Comparison of ENCODE assay signal across 18 cellular contexts in genomic region chr3:181723568-181724431, GRCh38. TPM values are rescaled to one million over a fixed set of nuclear protein-coding genes. Genes with fewer than 3 reads are reported as not detected.
DNase-seq lines count a peak whose midpoint lies in the region; ATAC-seq and TF ChIP-seq lines count a peak whose summit lies in the region.
"Had no signal": no experiment of that assay in that cellular context is flagged by ENCODE, and none has a peak within 500 bp of the region (broad histone marks: within the 10 kb centered on the region; RNA-seq: fewer than 3 reads in every experiment).

No MANE protein-coding gene starts in this region.

- H3K4me1 Mint-ChIP-seq in T-helper 17 cell = no peaks in the 10 kb centered on the region
- H3K4me1 Mint-ChIP-seq in neural crest cell = peaks cover 95% of the 10 kb centered on the region
- peaks cover 17% of the 10 kb centered on the region for H3K4me1 Mint-ChIP-seq in CD14-positive monocyte

- WGBS in right cardiac atrium = 12% methylated on average over 44 of the region's 44 CpGs

- no peaks in the 10 kb centered on the region for H3K9me3 Mint-ChIP-seq in neural crest cell
- peaks cover 0 to 69% (median 46%) of the 10 kb centered on the region in 7 donors for H3K9me3 Mint-ChIP-seq in CD14-positive monocyte

- H3K4me3 ChIP-seq in GM06990 (replicated peaks; ENCODE audit: low read depth, low read length) (no peak overlapping the region), right cardiac atrium (ENCODE audit: low read length) (no peak overlapping the region)
- H3K4me3 ChIP-seq: BLaER1 treated with 17β-estradiol and CSF1 and Interleukin-3, amounts not matched to agents 10 nM and 100 nM had no signal

- H3K4me3 Mint-ChIP-seq in T-helper 17 cell (peak overlapping the region; percentile 4), neural crest cell (peak overlapping the region; percentile 79), CD14-positive monocyte (peak overlapping the region in 1 of 2 donors; percentile 73)

- peaks cover 4% of the 10 kb centered on the region for H3K4me1 ChIP-seq in right cardiac atrium (ENCODE audit: control insufficient read depth, insufficient read depth, low read length)
- H3K4me1 ChIP-seq: BLaER1 treated with 17β-estradiol and CSF1 and Interleukin-3, amounts not matched to agents 10 nM and 100 nM; parathyroid adenoma had no signal

- ATAC-seq in T-helper 17 cell (no peak), GM18519 (IDR thresholded peaks at IDR 0.05; ENCODE audit: low FRiP score, unreplicated experiment) (no peak), right cardiac atrium (no peak)
- ATAC-seq: left cardiac atrium, Right ventricle myocardium inferior had no signal

- H3K36me3 ChIP-seq in GM06990 (ENCODE audit: control insufficient read depth, insufficient read depth, low read length) = no peaks in the 10 kb centered on the region
- H3K36me3 ChIP-seq: BLaER1 treated with 17β-estradiol and CSF1 and Interleukin-3, amounts not matched to agents 10 nM and 100 nM had no signal

- H3K27ac Mint-ChIP-seq in T-helper 17 cell (peak overlapping the region; percentile 54), neural crest cell (ENCODE audit: unreplicated experiment) (peak overlapping the region; percentile 85), CD14-positive monocyte (no peak overlapping the region)

- H3K27ac ChIP-seq in cingulate gyrus (ENCODE audit: low read depth, low read length) (peak overlapping the region; percentile 89), right cardiac atrium (ENCODE audit: low read length) (no peak overlapping the region)
- H3K27ac ChIP-seq: BLaER1 treated with 17β-estradiol and CSF1 and Interleukin-3, amounts not matched to agents 10 nM and 100 nM; parathyroid adenoma had no signal

- H3K27me3 ChIP-seq in GM06990 (replicated peaks; ENCODE audit: control insufficient read depth, insufficient read depth, low read length) = peaks cover 4% of the 10 kb centered on the region
- H3K27me3 ChIP-seq in right cardiac atrium (ENCODE audit: control insufficient read depth, insufficient read depth) = peaks cover 3% of the 10 kb centered on the region

- intact Hi-C loops in CD14-positive monocyte (cut with micrococcal nuclease) = no loop called here
- intact Hi-C loops in right cardiac atrium (cut with DNase I) = no loop called here

- H3K36me3 Mint-ChIP-seq in T-helper 17 cell (ENCODE audit: low read depth) (peaks cover 3% of the 10 kb centered on the region), neural crest cell (ENCODE audit: low read depth) (peaks cover 14% of the 10 kb centered on the region), CD14-positive monocyte (peaks cover 3 to 17% of the 10 kb centered on the region in 2 donors)

- H3K9me3 ChIP-seq in T-helper 17 cell (ENCODE audit: control insufficient read depth, low read length, poor library complexity, severe bottlenecking) = no peaks in the 10 kb centered on the region
- no peaks in the 10 kb centered on the region for H3K9me3 ChIP-seq in right cardiac atrium (ENCODE audit: control insufficient read depth, low read length)

- H3K27me3 Mint-ChIP-seq in T-helper 17 cell = peaks cover 77% of the 10 kb centered on the region
- H3K27me3 Mint-ChIP-seq in neural crest cell (ENCODE audit: low read depth) = peaks cover 5% of the 10 kb centered on the region
- H3K27me3 Mint-ChIP-seq in CD14-positive monocyte (ENCODE audit: low read depth in 3 of 3) = peaks cover 98 to 99% (median 98%) of the 10 kb centered on the region in 3 donors

- TF ChIP-seq CTCF in GM06990 (IDR thresholded peaks at IDR 0.05; ENCODE audit: insufficient read depth, low read length, poor library complexity, severe bottlenecking) (no peak), neural crest cell (conservative IDR thresholded peaks at IDR 0.05) (no peak), CD14-positive monocyte (IDR thresholded peaks at IDR 0.05) (no peak)

- peak; percentile 41 for DNase-seq in GM06990 (ENCODE audit: extremely low read depth, insufficient read length)
- DNase-seq in T-helper 17 cell = no peak
- no peak for DNase-seq in neural crest cell (ENCODE audit: low read depth, low spot score)
- DNase-seq in CD14-positive monocyte (ENCODE audit: low spot score) = no peak
- DNase-seq in HT-29 (ENCODE audit: low spot score) = no peak
- no peak for DNase-seq in right cardiac atrium
- DNase-seq: activated CD4-positive, alpha-beta T cell treated with anti-CD3 and anti-CD28 coated beads, Interleukin-2, amount 50 U/mL, for 1 hour; DMS79 treated with DMSO at 0.1 percent for 48 hours; KBM-7; left cardiac atrium; NCI-H1092 treated with DMSO at 0.1 percent for 48 hours had no signal

RNA-seq across cellular contexts. Expression of gene SOX2, which starts 12.1 kb away (rescaled TPM):
- total RNA-seq in T-helper 17 cell = not detected
- total RNA-seq in neural crest cell = 105 and 110 TPM in 2 replicates
- polyA plus RNA-seq in CD14-positive monocyte = not detected
- not detected in 2 replicates for total RNA-seq in HT-29 (2014; rRNA removed; shearing (Covaris generic))
- total RNA-seq in right cardiac atrium = under 1 TPM in 3 of 4 donors, not detected in 1; 0.17 to 0.35 (median 0.20) TPM
- polyA plus RNA-seq in right cardiac atrium = 1.0 TPM
- total RNA-seq: epithelial cell of proximal tubule; T-helper 2 cell treated with Interferon-gamma antibody and Interleukin-4, amounts not matched to agents 100 ng/mL and 5 ng/mL, for 36 hours had no signal

Comparison
In these comparisons a context has a peak if more than half of its experiments do, and no peak if none do; other contexts are left out.
1. H3K27ac Mint-ChIP-seq: peak in T-helper 17 cell (single experiment) and neural crest cell (single experiment); none in CD14-positive monocyte (0 of 7).
2. RNA of gene SOX2, which starts 12.1 kb away (total RNA-seq): 105 to 110 TPM in neural crest cell; 0.17 to 0.35 TPM in right cardiac atrium, not detected in T-helper 17 cell and not detected in HT-29; every median in the first group is over 10 times any median in the second.